In genomic region chr14:105015905-105016304, GRCh38 we compare ENCODE assay signal across 1 cellular context.
TF ChIP-seq lines count a peak whose summit lies in the region.

No MANE protein-coding gene starts in this region.

TF ChIP-seq in SK-N-SH treated with all-trans-retinoic acid at 6 μM for 48 hours, 23 proteins besides CTCF, POLR2A, EP300 and RAD21 (continued from another document):
- no peak for TF ChIP-seq CREB5 (CRISPR knock-in tag; IDR thresholded peaks at IDR 0.05; ENCODE audit: low read depth)
- TF ChIP-seq SNAI2 (CRISPR knock-in tag; IDR thresholded peaks at IDR 0.05), result no peak
- no peak for TF ChIP-seq TOX (CRISPR knock-in tag; IDR thresholded peaks at IDR 0.05; ENCODE audit: borderline replicate concordance)
- no peak for TF ChIP-seq ZNF70 (CRISPR knock-in tag; IDR thresholded peaks at IDR 0.05)
- TF ChIP-seq ZNF8 (CRISPR knock-in tag; IDR thresholded peaks at IDR 0.05), result no peak
- TF ChIP-seq ARNTL (CRISPR knock-in tag; IDR thresholded peaks at IDR 0.05; ENCODE audit: borderline replicate concordance, low read depth), result no peak
- TF ChIP-seq BACH2 (CRISPR knock-in tag; IDR thresholded peaks at IDR 0.05; ENCODE audit: borderline replicate concordance), result no peak
